ENCODE assay signal across 8 cellular contexts in the genomic region with DNA sequence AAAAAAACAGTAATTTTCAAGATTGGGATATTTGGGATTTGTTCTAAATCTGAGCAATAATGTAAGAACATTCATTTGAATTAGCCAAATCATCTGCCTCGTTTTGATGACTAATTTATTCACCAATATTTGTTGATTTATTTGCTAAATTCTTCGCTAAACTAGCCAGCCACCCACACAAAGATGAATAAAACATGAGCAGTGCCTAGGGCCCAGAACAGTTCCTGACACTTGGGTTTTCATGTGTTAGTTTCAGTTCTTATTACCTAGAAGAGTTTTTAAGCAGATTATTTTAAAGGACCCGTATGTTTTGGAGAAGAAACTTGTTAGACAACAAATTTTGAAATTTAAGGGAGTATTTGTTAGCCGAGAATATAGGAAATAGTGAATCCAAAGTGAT. TPM values are rescaled to one million over a fixed set of nuclear protein-coding genes. Genes with fewer than 3 reads are reported as not detected.
A peak's percentile ranks its signal among the peaks of the same experiment; 100 is the strongest.
DNase-seq lines count a peak whose midpoint lies in the region; ATAC-seq and TF ChIP-seq lines count a peak whose summit lies in the region.

No MANE protein-coding gene starts in this region.

- peak overlapping the region; percentile 99 for H3K4me3 Mint-ChIP-seq in Caco-2 (ENCODE audit: unreplicated experiment)
- peak overlapping the region; percentile 97 for H3K4me3 Mint-ChIP-seq in activated T-helper 17 cell treated with anti-CD3 and anti-CD28 coated beads, Interleukin-2, amount 50 U/mL, for 72 hours

- intact Hi-C loops in Caco-2 (cut with micrococcal nuclease; ENCODE audit: unreplicated experiment) = loop anchor here (10.0 kb wide), 1 partner anchor 972 kb away; a partner anchor contains a TSS

- POLR2A ChIA-PET in Caco-2 (lab: Charles Lee) = interaction anchor here (0.6 kb wide), 1 partner anchor 129 kb away, joined by 3 read pairs; no protein-coding TSS in a partner anchor

- H3F3A ChIP-seq in smooth muscle cell (ENCODE audit: low read depth) = peaks cover 9% of the 10 kb centered on the region

- CTCF ChIA-PET in Caco-2 (lab: Charles Lee) = no interaction called here

- H3K9me3 Mint-ChIP-seq in Caco-2 (ENCODE audit: unreplicated experiment) = no peaks in the 10 kb centered on the region
- H3K9me3 Mint-ChIP-seq in activated T-helper 17 cell treated with anti-CD3 and anti-CD28 coated beads, Interleukin-2, amount 50 U/mL, for 72 hours = no peaks in the 10 kb centered on the region

- TF ChIP-seq CTCF in Caco-2 (IDR thresholded peaks at IDR 0.05; ENCODE audit: insufficient read depth in 1 of 2, low read depth in 1 of 2, low read length in 1 of 2, severe bottlenecking in 1 of 2, unreplicated experiment in 1 of 2) (no peak), smooth muscle cell (IDR thresholded peaks at IDR 0.05; ENCODE audit: borderline replicate concordance, insufficient read depth, poor library complexity, severe bottlenecking) (no peak)

- peaks cover 2% of the 10 kb centered on the region for H3K27me3 Mint-ChIP-seq in Caco-2 (ENCODE audit: insufficient read depth, unreplicated experiment)
- no peaks in the 10 kb centered on the region for H3K27me3 Mint-ChIP-seq in activated T-helper 17 cell treated with anti-CD3 and anti-CD28 coated beads, Interleukin-2, amount 50 U/mL, for 72 hours

- H2AFZ ChIP-seq in smooth muscle cell (ENCODE audit: low read depth) = peak overlapping the region; percentile 29

- H4K20me1 ChIP-seq in smooth muscle cell (ENCODE audit: low read depth) = peaks cover 43% of the 10 kb centered on the region

- H3K27me3 ChIP-seq in Caco-2 (replicated peaks; ENCODE audit: control insufficient read depth, insufficient read depth, low read length) (no peaks in the 10 kb centered on the region), iPS-15b (ENCODE audit: control insufficient read depth, insufficient read depth, low read length) (no peaks in the 10 kb centered on the region), smooth muscle cell (ENCODE audit: low read depth) (no peaks in the 10 kb centered on the region)

- DNase-seq in Caco-2 (no peak), smooth muscle cell (lab: John Stamatoyannopoulos, UW; ENCODE audit: unreplicated experiment) (no peak), NCI-H1092 treated with DMSO at 0.1 percent for 48 hours (lab: John Stamatoyannopoulos, UW) (no peak), NCI-H2171 treated with DMSO at 0.1 percent for 48 hours (lab: John Stamatoyannopoulos, UW) (no peak)

- peaks cover 33% of the 10 kb centered on the region for H3K36me3 Mint-ChIP-seq in Caco-2 (ENCODE audit: insufficient read depth, unreplicated experiment)
- peaks cover 52% of the 10 kb centered on the region for H3K36me3 Mint-ChIP-seq in activated T-helper 17 cell treated with anti-CD3 and anti-CD28 coated beads, Interleukin-2, amount 50 U/mL, for 72 hours (ENCODE audit: low read depth)

- H3K4me1 ChIP-seq in Caco-2 (peaks cover 26% of the 10 kb centered on the region), iPS-15b (ENCODE audit: control insufficient read depth, insufficient read depth, low read length) (peaks cover 12% of the 10 kb centered on the region), smooth muscle cell (ENCODE audit: low read depth) (peaks cover 34% of the 10 kb centered on the region)

- H3K36me3 ChIP-seq in Caco-2 (ENCODE audit: control insufficient read depth, insufficient read depth, low read length) = no peaks in the 10 kb centered on the region
- no peaks in the 10 kb centered on the region for H3K36me3 ChIP-seq in iPS-15b (ENCODE audit: control insufficient read depth, insufficient read depth, low read length)
- H3K36me3 ChIP-seq in smooth muscle cell (ENCODE audit: low read depth) = no peaks in the 10 kb centered on the region

- peaks cover 22% of the 10 kb centered on the region for H3K4me1 Mint-ChIP-seq in Caco-2 (ENCODE audit: low read depth, unreplicated experiment)
- H3K4me1 Mint-ChIP-seq in activated T-helper 17 cell treated with anti-CD3 and anti-CD28 coated beads, Interleukin-2, amount 50 U/mL, for 72 hours = peaks cover 28% of the 10 kb centered on the region

- BruUV-seq in Caco-2 (replicated peaks; lab: Mats Ljungman, UMichigan) = no TSS peak

- H3K27ac ChIP-seq in smooth muscle cell (ENCODE audit: low read depth) = peak overlapping the region; percentile 99

- H3K9me3 ChIP-seq in Caco-2 = no peaks in the 10 kb centered on the region
- no peaks in the 10 kb centered on the region for H3K9me3 ChIP-seq in iPS-15b (ENCODE audit: control insufficient read depth, insufficient read depth, low read length)
- H3K9me3 ChIP-seq in smooth muscle cell (replicated peaks; ENCODE audit: low read depth) = no peaks in the 10 kb centered on the region

- ATAC-seq in GM19351 (IDR thresholded peaks at IDR 0.05; ENCODE audit: unreplicated experiment) = peak; percentile 46
- ATAC-seq in HG03571 (IDR thresholded peaks at IDR 0.05; ENCODE audit: unreplicated experiment) = peak; percentile 35
- ATAC-seq in activated T-helper 17 cell treated with anti-CD3 and anti-CD28 coated beads, Interleukin-2, amount 50 U/mL, for 72 hours (replicated peaks) = peak; percentile 37

- H3K4me2 ChIP-seq in smooth muscle cell = peak overlapping the region; percentile 94

- WGBS in smooth muscle cell (ENCODE audit: low lambda C conversion rate) = 9% methylated on average over 4 of the region's 4 CpGs

- peak overlapping the region; percentile 97 for H3K27ac Mint-ChIP-seq in Caco-2 (ENCODE audit: unreplicated experiment)
- H3K27ac Mint-ChIP-seq in activated T-helper 17 cell treated with anti-CD3 and anti-CD28 coated beads, Interleukin-2, amount 50 U/mL, for 72 hours = peak overlapping the region; percentile 96

- peaks cover 58% of the 10 kb centered on the region for H3K79me2 ChIP-seq in smooth muscle cell (ENCODE audit: low read depth)

- H3K9ac ChIP-seq in iPS-15b (ENCODE audit: low read depth, low read length) (peak overlapping the region; percentile 76), smooth muscle cell (ENCODE audit: low read depth) (peak overlapping the region; percentile 95)

- peak overlapping the region; percentile 94 for H3K4me3 ChIP-seq in Caco-2 (ENCODE audit: low read depth, low read length)
- peak overlapping the region; percentile 91 for H3K4me3 ChIP-seq in iPS-15b (ENCODE audit: low read depth, low read length)
- peak overlapping the region; percentile 85 for H3K4me3 ChIP-seq in smooth muscle cell

RNA-seq across cellular contexts. Expression of a gene that starts 1.5 kb away (rescaled TPM):
- total RNA-seq in Caco-2 (2022) (78.7 and 89.9 TPM in 2 replicates), smooth muscle cell (35.7 and 64.7 TPM in 2 replicates)
- total RNA-seq in activated T-helper 17 cell treated with anti-CD3 and anti-CD28 coated beads, Interleukin-2, amount 50 U/mL, for 72 hours = 10 to 100 TPM; 81.7 to 87.5 TPM
- polyA plus RNA-seq in smooth muscle cell = 16.4 and 19.2 TPM in 2 replicates
